ENCODE assay signal across 27 cellular contexts in the genomic region with DNA sequence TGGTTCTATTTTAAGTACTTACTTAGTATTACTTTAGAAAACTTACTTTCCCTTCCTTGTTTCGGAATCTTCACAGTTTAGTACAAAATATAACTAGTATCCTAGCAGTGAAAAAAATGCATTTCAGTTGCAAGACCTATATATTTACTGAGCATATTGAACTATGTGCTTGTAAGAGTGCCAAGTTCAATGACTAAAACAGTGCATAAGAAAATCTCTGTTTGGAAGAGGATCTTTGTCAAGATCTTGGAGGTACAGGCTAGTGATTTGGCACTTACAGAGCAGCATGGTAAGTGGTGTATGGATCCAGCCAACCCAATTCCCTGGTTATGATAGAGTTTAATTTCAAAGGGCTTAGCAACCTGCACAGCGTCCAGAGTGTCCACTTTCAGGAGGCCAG.
"Had no signal": no experiment of that assay in that cellular context is flagged by ENCODE, and none has a peak within 500 bp of the region (broad histone marks: within the 10 kb centered on the region; RNA-seq: fewer than 3 reads in every experiment).

No MANE protein-coding gene starts in this region.

- H3K79me2 ChIP-seq: hepatocyte had no signal

- H2AFZ ChIP-seq: hepatocyte had no signal

- H3K4me3 ChIP-seq: colonic mucosa, esophagus squamous epithelium, gastrocnemius medialis, hepatocyte, left ventricle myocardium inferior, lower lobe of right lung, mucosa of descending colon had no signal

- H3K27ac ChIP-seq: colonic mucosa, epithelial cell of prostate, esophagus squamous epithelium, gastrocnemius medialis, hepatocyte, left ventricle myocardium inferior, lower lobe of right lung had no signal

- H3K4me1 ChIP-seq: colonic mucosa, esophagus squamous epithelium, gastrocnemius medialis, left ventricle myocardium inferior, lower lobe of right lung had no signal

- H3K9me3 ChIP-seq: colonic mucosa, esophagus squamous epithelium, gastrocnemius medialis, left ventricle myocardium inferior, lower lobe of right lung, mucosa of descending colon had no signal

- H3K27me3 ChIP-seq: colonic mucosa, esophagus squamous epithelium, gastrocnemius medialis, hepatocyte had no signal

- DNase-seq: colonic mucosa; cortex of kidney; effector CD8-positive, alpha-beta T cell; effector memory CD8-positive, alpha-beta T cell; endodermal cell; erythroblast; esophagus squamous epithelium; foreskin fibroblast; foreskin melanocyte; gastrocnemius medialis; glutamatergic neuron; head of caudate nucleus; hypothalamus; immature natural killer cell; islet precursor cell; kidney; kidney glomerular epithelial cell; left colon; left ventricle myocardium inferior; lower lobe of right lung; mesenchymal stem cell; mucosa of descending colon; naive B cell had no signal

- H3K36me3 ChIP-seq: colonic mucosa, esophagus squamous epithelium, gastrocnemius medialis, left ventricle myocardium inferior, lower lobe of right lung had no signal

- H3K4me2 ChIP-seq: hepatocyte had no signal

- ATAC-seq: effector memory CD8-positive, alpha-beta T cell; esophagus mucosa; gastrocnemius medialis; left colon; left lobe of liver; lower lobe of right lung; mucosa of descending colon had no signal
